8 cellular contexts compared by ENCODE assay signal in the genomic region with DNA sequence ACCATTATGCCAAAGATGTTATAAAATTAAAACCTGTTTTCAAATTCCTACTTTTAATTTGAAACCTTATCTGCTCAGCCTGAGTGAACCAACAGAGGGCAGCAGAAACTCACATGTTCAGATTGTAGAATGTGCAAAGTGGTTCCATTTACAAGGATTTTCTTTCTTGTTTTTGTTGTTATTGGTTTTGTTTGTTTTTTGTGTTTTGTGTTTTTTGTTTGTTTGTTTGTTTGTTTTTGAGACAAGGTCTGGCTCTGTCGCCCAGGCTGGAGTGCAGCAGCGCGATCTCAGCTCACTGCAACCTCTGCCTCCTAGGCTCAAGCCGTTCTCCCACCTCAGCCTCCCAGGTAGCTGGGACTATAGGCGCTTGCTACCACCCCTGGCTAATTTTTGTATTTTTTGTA. TPM values are rescaled to one million over a fixed set of nuclear protein-coding genes. Genes with fewer than 3 reads are reported as not detected.
DNase-seq lines count a peak whose midpoint lies in the region; ATAC-seq, FAIRE-seq and TF ChIP-seq lines count a peak whose summit lies in the region.

No MANE protein-coding gene starts in this region.

- H3K4me1 ChIP-seq in K562 (replicated peaks in 1 of 2; ENCODE audit: control insufficient read depth in 2 of 2, insufficient read depth in 2 of 2, low read length in 2 of 2) (no peaks in the 10 kb centered on the region), thoracic aorta (ENCODE audit: control insufficient read depth in 1 of 2, low read depth in 2 of 2) (no peaks in the 10 kb centered on the region)

- H3K9me3 ChIP-seq in K562 (replicated peaks; ENCODE audit: control insufficient read depth, insufficient read depth, low read depth, low read length) (no peaks in the 10 kb centered on the region), thoracic aorta (no peaks in the 10 kb centered on the region)

- H4K20me1 ChIP-seq in K562 (replicated peaks; ENCODE audit: control insufficient read depth, insufficient read depth, low read length), result no peaks in the 10 kb centered on the region

- intact Hi-C loops in K562 (cut with micrococcal nuclease), result loop anchor here (1.0 to 2.0 kb wide), 2 partner anchors 120 to 168 kb away; no protein-coding TSS in a partner anchor
- intact Hi-C loops in left colon (cut with DNase I, micrococcal nuclease), result loop anchor here (5.0 to 10.0 kb wide), 2 partner anchors 121 to 128 kb away; no protein-coding TSS in a partner anchor

- H3K27me3 ChIP-seq in K562 (ENCODE audit: control insufficient read depth in 2 of 2, insufficient read depth in 2 of 2, low read length in 2 of 2) (no peaks in the 10 kb centered on the region), thoracic aorta (replicated peaks; ENCODE audit: insufficient read depth) (no peaks in the 10 kb centered on the region)

- H3K4me3 ChIP-seq in K562 (no peak overlapping the region), thoracic aorta (no peak overlapping the region)

- no peak for TF ChIP-seq POLR2A in GM12892 (IDR thresholded peaks at IDR 0.05; ENCODE audit: low read depth, low read length)
- no peak for TF ChIP-seq POLR2A in K562 (conservative IDR thresholded peaks at IDR 0.05)

- in situ Hi-C loops in K562 (cut with MboI), result loop anchor here (5.0 kb wide), 1 partner anchor 116 kb away; no protein-coding TSS in a partner anchor

- H3K9ac ChIP-seq in K562 (ENCODE audit: insufficient read depth in 1 of 2, low read depth in 2 of 2, low read length in 2 of 2), result no peak overlapping the region

- ATAC-seq in K562 (peak; percentile 78), left colon (peak; percentile 33), thoracic aorta (ENCODE audit: insufficient number of reproducible peaks, low FRiP score, low read depth) (no peak), esophagus mucosa (no peak)

- no peak overlapping the region for H3K4me2 ChIP-seq in K562 (ENCODE audit: insufficient read depth, low read length)

- WGBS in K562 (ENCODE audit: insufficient coverage, low coverage, missing lambda C conversion rate), result 63% methylated on average over 5 of the region's 5 CpGs

- peak; percentile 92 to 97 for TF ChIP-seq RAD21 in K562 (CRISPR knock-in tag; conservative IDR thresholded peaks at IDR 0.05 in 1 of 2, IDR thresholded peaks at IDR 0.05 in 1 of 2)

- DNase-seq in AG09319 (ENCODE audit: extremely low read depth, low read depth) (peak; percentile 29), GM12892 (ENCODE audit: insufficient read length) (no peak), NOMO-1 treated with DMSO at 0.1 percent for 48 hours (lab: John Stamatoyannopoulos, UW; ENCODE audit: unreplicated experiment) (peak; percentile 22), K562 (ENCODE audit: extremely low read depth in 1 of 4, low spot score in 3 of 4) (peak in 2 of 4 experiments; percentile 19 to 44), left colon (peak in 1 of 2 donors; percentile 50), thoracic aorta (ENCODE audit: low spot score) (no peak), NCI-H2029 treated with DMSO at 0.1 percent for 48 hours (lab: John Stamatoyannopoulos, UW) (no peak)

- no peaks in the 10 kb centered on the region for H3K79me2 ChIP-seq in K562 (ENCODE audit: control insufficient read depth, insufficient read depth, low read length)

- H3K9me1 ChIP-seq in K562 (ENCODE audit: control insufficient read depth, insufficient read depth, low read length), result no peaks in the 10 kb centered on the region

- H3K36me3 ChIP-seq in K562 (ENCODE audit: control insufficient read depth, insufficient read depth, low read length), result no peaks in the 10 kb centered on the region
- peaks cover 2% of the 10 kb centered on the region for H3K36me3 ChIP-seq in thoracic aorta

- no TSS peak for BruUV-seq in K562 (replicated peaks; lab: Mats Ljungman, UMichigan)

- TF ChIP-seq EP300 in K562 (IDR thresholded peaks at IDR 0.05; ENCODE audit: low read length), result no peak

- H3K27ac ChIP-seq in K562 (ENCODE audit: extremely low read depth, low read depth, low read length) (no peak overlapping the region), thoracic aorta (no peak overlapping the region)

- FAIRE-seq in GM12892 (lab: Jason Lieb, UNC), result peak; percentile 33
- peak; percentile 71 for FAIRE-seq in K562 (lab: Jason Lieb, UNC)

- no peak overlapping the region for H2AFZ ChIP-seq in K562 (ENCODE audit: low read depth, low read length)

- POLR2A ChIA-PET in K562 (lab: Yijun Ruan, JAX), result interaction anchor here (0.6 kb wide), 1 partner anchor 254 kb away, joined by 4 read pairs; no protein-coding TSS in a partner anchor

- TF ChIP-seq CTCF in AG09319 (IDR thresholded peaks at IDR 0.05; ENCODE audit: low read depth, low read length) (peak; percentile 87), K562 (IDR thresholded peaks at IDR 0.05 in 2 of 3, conservative IDR thresholded peaks at IDR 0.05 in 1 of 3; ENCODE audit: insufficient read depth in 2 of 3, low read depth in 1 of 3, low read length in 3 of 3) (peak; percentile 66 to 86 (median 66); a peak in 5 of 6 replicates), thoracic aorta (IDR thresholded peaks at IDR 0.05) (peak; percentile 68)

- CTCF ChIA-PET in K562 (lab: Yijun Ruan, JAX; ENCODE audit: low intra/inter-chr PET ratio), result interaction anchor here (0.9 to 2.3 kb wide), 4 partner anchors 119 to 405 kb away, joined by 4 to 27 read pairs (median 5); a partner anchor contains a TSS

TF ChIP-seq in K562, 482 proteins besides CTCF, POLR2A, EP300 and RAD21 (continues in another document):
- TF ChIP-seq HLTF (IDR thresholded peaks at IDR 0.05) (peak; percentile 69; the same call in 1 of the 2 replicates), SNRNP70 (optimal IDR thresholded peaks at IDR 0.05; ENCODE audit: low read depth, low read length) (no peak), CC2D1A (IDR thresholded peaks at IDR 0.05) (peak; percentile 69), ZNF79 (CRISPR knock-in tag; IDR thresholded peaks at IDR 0.05; ENCODE audit: low read depth) (no peak), EP400 (IDR thresholded peaks at IDR 0.05) (no peak), SMAD3 (CRISPR knock-in tag; conservative IDR thresholded peaks at IDR 0.05) (no peak), FOSL1 (tag; conservative IDR thresholded peaks at IDR 0.05) (no peak), MAZ (CRISPR knock-in tag; conservative IDR thresholded peaks at IDR 0.05 in 1 of 2, IDR thresholded peaks at IDR 0.05 in 1 of 2) (0 out of 4 replicates have a peak, but pooled peaks of 1 of the 2 experiments have one; percentile 17)
- TF ChIP-seq, protein P1, sequence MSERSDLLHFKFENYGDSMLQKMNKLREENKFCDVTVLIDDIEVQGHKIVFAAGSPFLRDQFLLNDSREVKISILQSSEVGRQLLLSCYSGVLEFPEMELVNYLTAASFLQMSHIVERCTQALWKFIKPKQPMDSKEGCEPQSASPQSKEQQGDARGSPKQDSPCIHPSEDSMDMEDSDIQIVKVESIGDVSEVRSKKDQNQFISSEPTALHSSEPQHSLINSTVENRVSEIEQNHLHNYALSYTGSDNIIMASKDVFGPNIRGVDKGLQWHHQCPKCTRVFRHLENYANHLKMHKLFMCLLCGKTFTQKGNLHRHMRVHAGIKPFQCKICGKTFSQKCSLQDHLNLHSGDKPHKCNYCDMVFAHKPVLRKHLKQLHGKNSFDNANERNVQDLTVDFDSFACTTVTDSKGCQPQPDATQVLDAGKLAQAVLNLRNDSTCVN (CRISPR knock-in tag; IDR thresholded peaks at IDR 0.05), result 0 out of 2 replicates have a peak, but pooled peaks have one; percentile 49
- TF ChIP-seq, protein P2, sequence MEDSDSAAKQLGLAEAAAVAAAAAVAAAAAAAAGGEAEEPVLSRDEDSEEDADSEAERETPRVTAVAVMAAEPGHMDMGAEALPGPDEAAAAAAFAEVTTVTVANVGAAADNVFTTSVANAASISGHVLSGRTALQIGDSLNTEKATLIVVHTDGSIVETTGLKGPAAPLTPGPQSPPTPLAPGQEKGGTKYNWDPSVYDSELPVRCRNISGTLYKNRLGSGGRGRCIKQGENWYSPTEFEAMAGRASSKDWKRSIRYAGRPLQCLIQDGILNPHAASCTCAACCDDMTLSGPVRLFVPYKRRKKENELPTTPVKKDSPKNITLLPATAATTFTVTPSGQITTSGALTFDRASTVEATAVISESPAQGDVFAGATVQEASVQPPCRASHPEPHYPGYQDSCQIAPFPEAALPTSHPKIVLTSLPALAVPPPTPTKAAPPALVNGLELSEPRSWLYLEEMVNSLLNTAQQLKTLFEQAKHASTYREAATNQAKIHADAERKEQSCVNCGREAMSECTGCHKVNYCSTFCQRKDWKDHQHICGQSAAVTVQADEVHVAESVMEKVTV (CRISPR knock-in tag; IDR thresholded peaks at IDR 0.05), result peak; percentile 88
- TF ChIP-seq, protein P3, sequence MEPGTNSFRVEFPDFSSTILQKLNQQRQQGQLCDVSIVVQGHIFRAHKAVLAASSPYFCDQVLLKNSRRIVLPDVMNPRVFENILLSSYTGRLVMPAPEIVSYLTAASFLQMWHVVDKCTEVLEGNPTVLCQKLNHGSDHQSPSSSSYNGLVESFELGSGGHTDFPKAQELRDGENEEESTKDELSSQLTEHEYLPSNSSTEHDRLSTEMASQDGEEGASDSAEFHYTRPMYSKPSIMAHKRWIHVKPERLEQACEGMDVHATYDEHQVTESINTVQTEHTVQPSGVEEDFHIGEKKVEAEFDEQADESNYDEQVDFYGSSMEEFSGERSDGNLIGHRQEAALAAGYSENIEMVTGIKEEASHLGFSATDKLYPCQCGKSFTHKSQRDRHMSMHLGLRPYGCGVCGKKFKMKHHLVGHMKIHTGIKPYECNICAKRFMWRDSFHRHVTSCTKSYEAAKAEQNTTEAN (CRISPR knock-in tag; IDR thresholded peaks at IDR 0.05), result no peak

RNA-seq across cellular contexts. Expression of a gene that starts 22.8 kb away (rescaled TPM):
- 0.45 TPM for polyA plus RNA-seq in GM12892 (2012; ENCODE audit: missing spikeins)
- not detected in 2 replicates for total RNA-seq in K562 (2011; cell fraction: chromatin; rRNA removed; ENCODE audit: low replicate concordance)
- total RNA-seq in K562 (2011; cell fraction: nucleolus; rRNA removed), result not detected in 2 replicates
- not detected in 2 replicates for total RNA-seq in K562 (2011; cell fraction: nucleoplasm; rRNA removed)
- total RNA-seq in K562 (2014; rRNA removed) (not detected in 2 replicates), K562 (2014; rRNA removed; fragmentation: Illumina TruSeq; extraction: Trizol) (not detected in 2 replicates), K562 (2015; rRNA removed; fragmentation: Illumina TruSeq; extraction: Trizol) (not detected in 2 replicates), K562 (2021) (not detected in 2 replicates), left colon (not detected), thoracic aorta (under 1 TPM in 1 of 2 donors, not detected in 1; 0.28 TPM), esophagus mucosa (not detected)
- polyA plus RNA-seq in K562 (2011; rRNA removed) (not detected in 2 replicates), K562 (2014; fragmentation: Illumina TruSeq; extraction: Trizol) (0.19 and 0.50 TPM in 2 replicates), K562 (2014; fragmentation: Nextera tagmentation; extraction: Ambion mirVana) (not detected), K562 (2014; rRNA removed) (not detected in 2 replicates)
- not detected in 2 replicates for polyA plus RNA-seq in K562 (2011; cell fraction: cytosol; rRNA removed)
- polyA plus RNA-seq in K562 (2011; cell fraction: nucleus; rRNA removed), result not detected in 2 replicates
- 0.14 TPM in 1 of 2 replicates, not detected in the other for polyA plus RNA-seq in K562 (2012)
- not detected in 2 replicates for polyA minus RNA-seq in K562 (2011; rRNA and poly(A)+ RNA removed)
- not detected in 2 replicates for polyA minus RNA-seq in K562 (2011; cell fraction: cytosol; rRNA and poly(A)+ RNA removed)
- polyA minus RNA-seq in K562 (2011; cell fraction: nucleus; rRNA and poly(A)+ RNA removed), result not detected in 2 replicates

Comparison
In these comparisons a context has a peak if more than half of its experiments do, and no peak if none do; other contexts are left out.
1. DNase-seq: peak in AG09319 (single experiment) and NOMO-1 treated with DMSO at 0.1 percent for 48 hours (single experiment); none in GM12892 (single experiment), thoracic aorta (single experiment) and NCI-H2029 treated with DMSO at 0.1 percent for 48 hours (single experiment).
2. ATAC-seq: peak in K562 (single experiment) and left colon (single experiment); none in thoracic aorta (single experiment) and esophagus mucosa (single experiment).
3. Peak in every context shown above with its lines, with median percentiles within 50 percentile points of each other: CTCF ChIP-seq.